15 cellular contexts compared by ENCODE assay signal in genomic region chr12:115259968-115260806, GRCh38.
"Had no signal": no experiment of that assay in that cellular context is flagged by ENCODE, and none has a peak within 500 bp of the region (broad histone marks: within the 10 kb centered on the region; RNA-seq: fewer than 3 reads in every experiment).

No MANE protein-coding gene starts in this region.

- H3K36me3 ChIP-seq: cardiac muscle cell, colonic mucosa, gastrocnemius medialis, heart right ventricle, neutrophil, vagina had no signal

- DNase-seq: activated CD4-positive, alpha-beta T cell treated with anti-CD3 and anti-CD28 coated beads, Interleukin-2, amount 10 ng/mL, durations not matched to agents 7 days and 5 days; activated CD4-positive, CD25-positive, alpha-beta regulatory T cell; activated naive CD4-positive, alpha-beta T cell treated with anti-CD3 and anti-CD28 coated beads, Interleukin-2, amount 10 ng/mL, durations not matched to agents 7 days and 5 days; activated T-cell treated with anti-CD3 and anti-CD28 coated beads for 4 hours; colonic mucosa; effector CD8-positive, alpha-beta T cell; gastrocnemius medialis; heart right ventricle; midbrain; naive B cell; retina; stimulated activated CD4-positive, alpha-beta T cell treated with anti-CD3 and anti-CD28 coated beads, Interleukin-4, amount 100 ng/mL, for 4 hours had no signal

- ATAC-seq: gastrocnemius medialis, heart right ventricle had no signal

- H3K9me3 ChIP-seq: colonic mucosa, gastrocnemius medialis, heart right ventricle, neutrophil, vagina had no signal

- H3K4me3 ChIP-seq: cardiac muscle cell, colonic mucosa, gastrocnemius medialis, heart right ventricle, vagina had no signal

- H3K4me1 ChIP-seq: colonic mucosa, gastrocnemius medialis, heart right ventricle, vagina had no signal
